14 cellular contexts compared by ENCODE assay signal in genomic region chr1:58812926-58813325, GRCh38. TPM values are rescaled to one million over a fixed set of nuclear protein-coding genes. Genes with fewer than 3 reads are reported as not detected.
A peak's percentile ranks its signal among the peaks of the same experiment; 100 is the strongest.
DNase-seq lines count a peak whose midpoint lies in the region; ATAC-seq and FAIRE-seq lines count a peak whose summit lies in the region.
"Had no signal": no experiment of that assay in that cellular context is flagged by ENCODE, and none has a peak within 500 bp of the region (broad histone marks: within the 10 kb centered on the region; RNA-seq: fewer than 3 reads in every experiment).

No MANE protein-coding gene starts in this region.

- 49 to 62% (median 52%) methylated on average over 4 of the region's 4 CpGs for WGBS in small intestine, 3 donors

- peaks cover 40 to 46% (median 42%) of the 10 kb centered on the region in 3 donors for H3K4me1 Mint-ChIP-seq in IgD-negative memory B cell

- peak overlapping the region; percentile 89 to 91 (median 91) for H3K27ac Mint-ChIP-seq in IgD-negative memory B cell

- intact Hi-C loops in sciatic nerve (cut with DNase I) = loop anchor here (10.0 kb wide), 1 partner anchor 92 kb away; no protein-coding TSS in a partner anchor

- no peaks in the 10 kb centered on the region for H3K9me3 Mint-ChIP-seq in IgD-negative memory B cell

- FAIRE-seq in small intestine (lab: Jason Lieb, UNC) = no peak

- H3K4me3 ChIP-seq in small intestine (ENCODE audit: low read depth in 1 of 2, low read length in 2 of 2) = no peak overlapping the region
- H3K4me3 ChIP-seq: mucosa of descending colon had no signal

- H3K9me3 ChIP-seq in small intestine (ENCODE audit: control insufficient read depth, low read depth) = no peaks in the 10 kb centered on the region
- H3K9me3 ChIP-seq: mucosa of descending colon had no signal

- ATAC-seq in HG02938 (IDR thresholded peaks at IDR 0.05; ENCODE audit: unreplicated experiment) = no peak
- no peak for ATAC-seq in sciatic nerve
- ATAC-seq: mucosa of descending colon had no signal

- H3K4me1 ChIP-seq in small intestine (ENCODE audit: control insufficient read depth in 2 of 2, insufficient read depth in 1 of 2, low read depth in 1 of 2, low read length in 1 of 2) = peaks cover 4 to 13% of the 10 kb centered on the region in 2 donors

- H3K27me3 ChIP-seq in small intestine (ENCODE audit: control insufficient read depth in 2 of 2, insufficient read depth in 2 of 2, low read length in 2 of 2) = no peaks in the 10 kb centered on the region

- peaks cover 3% of the 10 kb centered on the region for H3K36me3 Mint-ChIP-seq in IgD-negative memory B cell

- peaks cover under 1% of the 10 kb centered on the region for H3K27me3 Mint-ChIP-seq in IgD-negative memory B cell

- peak overlapping the region in 1 of 2 donors; percentile 11 for H3K27ac ChIP-seq in small intestine (ENCODE audit: low read depth in 1 of 2, low read length in 1 of 2)

- peak overlapping the region in 3 of 4 donors; percentile 40 to 80 (median 73) for H3K4me3 Mint-ChIP-seq in IgD-negative memory B cell

- no peaks in the 10 kb centered on the region for H3K36me3 ChIP-seq in small intestine (ENCODE audit: control insufficient read depth in 2 of 2, insufficient read depth in 2 of 2, low read length in 2 of 2)

- DNase-seq in activated CD4-positive, alpha-beta T cell treated with anti-CD3 and anti-CD28 coated beads, Interleukin-2, amount 50 U/mL, for 1 hour = peak; percentile 45
- DNase-seq in effector CD4-positive, alpha-beta T cell = peak; percentile 40
- DNase-seq in small intestine (peak; percentile 44), SK-N-DZ (ENCODE audit: low spot score) (no peak), sciatic nerve (ENCODE audit: low spot score) (no peak), AG20443 (ENCODE audit: low spot score) (no peak)
- DNase-seq: amygdala; COR-L47; effector CD8-positive, alpha-beta T cell; hippocampal formation; mucosa of descending colon; NCI-H446 had no signal

RNA-seq across cellular contexts. Expression of gene JUN, which starts 29.1 kb away (rescaled TPM):
- polyA plus RNA-seq in IgD-negative memory B cell (217 TPM), small intestine (10 to 100 TPM; 47.4 to 82.2 (median 50.3) TPM)
- polyA plus RNA-seq in SK-N-DZ (2014; cell fraction: cytosol; rRNA removed) = 20.6 and 20.9 TPM in 2 replicates
- polyA plus RNA-seq in SK-N-DZ (2014; cell fraction: nucleus; rRNA removed) = 11.6 and 14.7 TPM in 2 replicates
- total RNA-seq in sciatic nerve = 179 TPM

Comparison
In these comparisons a context has a peak if more than half of its experiments do, and no peak if none do; other contexts are left out.
1. DNase-seq: peak in activated CD4-positive, alpha-beta T cell treated with anti-CD3 and anti-CD28 coated beads, Interleukin-2, amount 50 U/mL, for 1 hour (single experiment), effector CD4-positive, alpha-beta T cell (single experiment) and small intestine (single experiment); none in SK-N-DZ (single experiment), sciatic nerve (single experiment) and AG20443 (single experiment).